Comparison of ENCODE assay signal across 18 cellular contexts in genomic region chr15:47806008-47806407, GRCh38.
"Had no signal": no experiment of that assay in that cellular context is flagged by ENCODE, and none has a peak within 500 bp of the region (broad histone marks: within the 10 kb centered on the region; RNA-seq: fewer than 3 reads in every experiment).

No MANE protein-coding gene starts in this region.

- H3K4me1 ChIP-seq: ascending aorta, gastroesophageal sphincter, heart left ventricle, left lung had no signal

- DNase-seq: activated CD4-positive, alpha-beta T cell treated with anti-CD3 and anti-CD28 coated beads, Interleukin-2, amount 10 ng/mL, durations not matched to agents 7 days and 5 days; activated CD8-positive, alpha-beta memory T cell treated with anti-CD3 and anti-CD28 coated beads, Interleukin-2, amount 50 U/mL, for 48 hours; activated effector memory CD4-positive, alpha-beta T cell treated with anti-CD3 and anti-CD28 coated beads, Interleukin-2, amount 50 U/mL, for 16 hours; activated T-cell treated with anti-CD3 and anti-CD28 coated beads, Interleukin-2, amount 50 U/mL, for 48 hours; cerebellar nuclear complex; effector CD4-positive, alpha-beta T cell; heart left ventricle; kidney; left lung; mammary epithelial cell; nephron progenitor cell; nucleus accumbens; posterior cingulate gyrus; stimulated activated CD8-positive, alpha-beta memory T cell treated with anti-CD3 and anti-CD28 coated beads, Interleukin-4, amount 100 ng/mL, for 48 hours; stimulated activated naive CD4-positive, alpha-beta T cell had no signal

- H3K9me3 ChIP-seq: ascending aorta, gastroesophageal sphincter, heart left ventricle, left lung had no signal

- H3K27me3 ChIP-seq: ascending aorta, gastroesophageal sphincter, heart left ventricle, left lung had no signal

- H3K9me3 Mint-ChIP-seq: activated CD4-positive, alpha-beta T cell treated with anti-CD3 and anti-CD28 coated beads, Interleukin-2, amount 10 ng/mL, durations not matched to agents 7 days and 5 days; activated naive CD4-positive, alpha-beta T cell treated with anti-CD3 and anti-CD28 coated beads, Interleukin-2, amount 50 U/mL, for 24 hours; nephron progenitor cell had no signal

- H3K27ac ChIP-seq: ascending aorta, gastroesophageal sphincter, heart left ventricle, left lung had no signal

- H3K4me3 ChIP-seq: ascending aorta, gastroesophageal sphincter, heart left ventricle, left lung had no signal

- H3K36me3 ChIP-seq: ascending aorta, gastroesophageal sphincter, heart left ventricle, left lung had no signal

- H3K36me3 Mint-ChIP-seq: activated naive CD4-positive, alpha-beta T cell treated with anti-CD3 and anti-CD28 coated beads, Interleukin-2, amount 50 U/mL, for 24 hours had no signal

- H3K4me1 Mint-ChIP-seq: activated CD4-positive, alpha-beta T cell treated with anti-CD3 and anti-CD28 coated beads, Interleukin-2, amount 10 ng/mL, durations not matched to agents 7 days and 5 days; activated naive CD4-positive, alpha-beta T cell treated with anti-CD3 and anti-CD28 coated beads, Interleukin-2, amount 50 U/mL, for 24 hours had no signal

- H3K27ac Mint-ChIP-seq: activated CD4-positive, alpha-beta T cell treated with anti-CD3 and anti-CD28 coated beads, Interleukin-2, amount 10 ng/mL, durations not matched to agents 7 days and 5 days; activated naive CD4-positive, alpha-beta T cell treated with anti-CD3 and anti-CD28 coated beads, Interleukin-2, amount 50 U/mL, for 24 hours; nephron progenitor cell had no signal

- H3K4me3 Mint-ChIP-seq: activated CD4-positive, alpha-beta T cell treated with anti-CD3 and anti-CD28 coated beads, Interleukin-2, amount 10 ng/mL, durations not matched to agents 7 days and 5 days; activated naive CD4-positive, alpha-beta T cell treated with anti-CD3 and anti-CD28 coated beads, Interleukin-2, amount 50 U/mL, for 24 hours; nephron progenitor cell had no signal

- H3K27me3 Mint-ChIP-seq: activated naive CD4-positive, alpha-beta T cell treated with anti-CD3 and anti-CD28 coated beads, Interleukin-2, amount 50 U/mL, for 24 hours had no signal
